ENCODE assay signal across 12 cellular contexts in the genomic region with DNA sequence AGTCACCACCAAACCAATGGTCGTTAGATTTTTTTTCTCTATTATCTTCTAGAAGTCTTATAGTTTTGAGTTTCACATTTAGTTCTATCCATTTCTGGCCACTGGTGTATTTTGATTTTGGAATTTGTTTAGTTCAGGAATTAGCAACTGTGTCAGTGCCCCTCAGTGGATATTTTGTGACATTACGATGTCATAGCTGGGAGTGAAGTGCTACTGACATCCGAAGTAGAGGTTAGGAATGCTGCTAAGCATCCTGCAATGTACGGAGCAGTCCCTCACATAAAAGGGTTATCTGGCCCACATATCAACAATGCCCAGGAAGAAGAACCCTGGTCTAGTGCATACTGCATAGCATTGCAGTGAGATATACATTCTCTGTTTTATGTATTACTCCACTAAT.
DNase-seq lines count a peak whose midpoint lies in the region; TF ChIP-seq lines count a peak whose summit lies in the region.
"Had no signal": no experiment of that assay in that cellular context is flagged by ENCODE, and none has a peak within 500 bp of the region (broad histone marks: within the 10 kb centered on the region; RNA-seq: fewer than 3 reads in every experiment).

No MANE protein-coding gene starts in this region.

- no peak overlapping the region for H3K27ac ChIP-seq in endodermal cell (ENCODE audit: low read depth, low read length)

- H3K36me3 Mint-ChIP-seq in endodermal cell (ENCODE audit: low read depth): peaks cover 3% of the 10 kb centered on the region

- peaks cover 22% of the 10 kb centered on the region for H3K9me3 Mint-ChIP-seq in endodermal cell

- peak; percentile 53 for TF ChIP-seq CTCF in endodermal cell (conservative IDR thresholded peaks at IDR 0.05)
- peak; percentile 47 for TF ChIP-seq CTCF in retinal pigment epithelial cell (conservative IDR thresholded peaks at IDR 0.05; ENCODE audit: low read depth, low read length)
- no peak for TF ChIP-seq CTCF in GM10266 (IDR thresholded peaks at IDR 0.05; ENCODE audit: control insufficient read depth, insufficient read depth, low read depth, missing control alignments)

- H3K27me3 Mint-ChIP-seq in endodermal cell (ENCODE audit: insufficient read depth): no peaks in the 10 kb centered on the region
- H3K27me3 Mint-ChIP-seq: activated CD4-positive, alpha-beta T cell treated with anti-CD3 and anti-CD28 coated beads for 36 hours; B cell; naive thymus-derived CD8-positive, alpha-beta T cell had no signal

- DNase-seq in NCI-H2196 (lab: John Stamatoyannopoulos, UW; ENCODE audit: unreplicated experiment) (peak; percentile 15), NCI-H2196 treated with DMSO at 0.1 percent for 48 hours (lab: John Stamatoyannopoulos, UW; ENCODE audit: unreplicated experiment) (no peak), NCI-H2171 (lab: John Stamatoyannopoulos, UW) (peak; percentile 10), endodermal cell (no peak), retinal pigment epithelial cell (ENCODE audit: low read depth) (peak; percentile 10), GM10266 (ENCODE audit: extremely low spot score) (no peak), NCI-H1048 (lab: John Stamatoyannopoulos, UW) (no peak)
- DNase-seq in activated CD8-positive, alpha-beta memory T cell treated with anti-CD3 and anti-CD28 coated beads, Interleukin-2, amount 50 U/mL, for 4 hours: no peak
- DNase-seq: activated CD4-positive, alpha-beta T cell treated with anti-CD3 and anti-CD28 coated beads for 36 hours; naive thymus-derived CD8-positive, alpha-beta T cell; stimulated activated CD4-positive, alpha-beta T cell treated with anti-CD3 and anti-CD28 coated beads, Interleukin-4, amount 100 ng/mL, for 4 hours had no signal

- no peaks in the 10 kb centered on the region for H3K4me1 ChIP-seq in endodermal cell (ENCODE audit: control insufficient read depth, insufficient read depth, low read length)

- H3K4me3 ChIP-seq in endodermal cell (ENCODE audit: low read length): no peak overlapping the region
- no peak overlapping the region for H3K4me3 ChIP-seq in retinal pigment epithelial cell (ENCODE audit: low read length)

- no peak overlapping the region for H3K27ac Mint-ChIP-seq in endodermal cell
- H3K27ac Mint-ChIP-seq: activated CD4-positive, alpha-beta T cell treated with anti-CD3 and anti-CD28 coated beads for 36 hours; B cell; naive thymus-derived CD8-positive, alpha-beta T cell had no signal

- H3K27me3 ChIP-seq in endodermal cell (ENCODE audit: control insufficient read depth, insufficient read depth, low read length, poor library complexity, severe bottlenecking): no peaks in the 10 kb centered on the region

- no peak overlapping the region for H3K9ac ChIP-seq in endodermal cell (ENCODE audit: extremely low read depth, low read length, poor library complexity, severe bottlenecking)

- peaks cover 16% of the 10 kb centered on the region for H3K9me3 ChIP-seq in endodermal cell (ENCODE audit: control insufficient read depth, low read length)

- H3K4me3 Mint-ChIP-seq in endodermal cell: no peak overlapping the region
- H3K4me3 Mint-ChIP-seq: activated CD4-positive, alpha-beta T cell treated with anti-CD3 and anti-CD28 coated beads for 36 hours; B cell; naive thymus-derived CD8-positive, alpha-beta T cell had no signal

- H3K4me1 Mint-ChIP-seq in endodermal cell: no peaks in the 10 kb centered on the region
- H3K4me1 Mint-ChIP-seq: activated CD4-positive, alpha-beta T cell treated with anti-CD3 and anti-CD28 coated beads for 36 hours; B cell; naive thymus-derived CD8-positive, alpha-beta T cell had no signal

- WGBS in endodermal cell (ENCODE audit: insufficient coverage in 1 of 2, insufficient read length in 1 of 2), 2 experiments: 58 to 79% methylated on average over 2 to 4 of the region's 4 CpGs

- H3K36me3 ChIP-seq in endodermal cell (ENCODE audit: control insufficient read depth, insufficient read depth, low read length): no peaks in the 10 kb centered on the region

Comparison
In these comparisons a context has a peak if more than half of its experiments do, and no peak if none do; other contexts are left out.
1. DNase-seq: peak in NCI-H2196 (single experiment), NCI-H2171 (single experiment) and retinal pigment epithelial cell (single experiment); none in NCI-H2196 treated with DMSO at 0.1 percent for 48 hours (single experiment), endodermal cell (single experiment), GM10266 (single experiment), activated CD8-positive, alpha-beta memory T cell treated with anti-CD3 and anti-CD28 coated beads, Interleukin-2, amount 50 U/mL, for 4 hours (single experiment) and NCI-H1048 (single experiment).